ENCODE assay signal across 23 cellular contexts in the genomic region with DNA sequence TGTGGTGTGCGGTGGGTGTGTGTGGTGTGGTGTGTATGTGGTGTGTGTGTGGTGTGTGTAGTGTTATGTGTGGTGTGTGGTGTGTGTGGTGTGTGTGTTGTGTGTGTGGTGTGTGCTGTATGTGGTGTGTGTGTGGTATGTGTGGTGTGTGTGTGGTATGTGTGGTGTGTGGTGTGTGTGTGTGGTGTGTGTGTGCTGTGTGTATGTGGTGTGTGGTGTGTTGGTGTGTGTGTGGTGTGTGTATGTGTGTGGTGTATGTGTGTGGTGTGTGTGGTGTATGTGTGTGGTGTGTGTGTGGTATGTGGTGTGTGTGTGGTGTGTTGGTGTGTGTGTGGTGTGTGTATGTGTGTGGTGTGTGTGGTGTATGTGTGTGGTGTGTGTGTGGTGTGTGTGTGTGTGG.
DNase-seq lines count a peak whose midpoint lies in the region; ATAC-seq, FAIRE-seq and TF ChIP-seq lines count a peak whose summit lies in the region.
"Had no signal": no experiment of that assay in that cellular context is flagged by ENCODE, and none has a peak within 500 bp of the region (broad histone marks: within the 10 kb centered on the region; RNA-seq: fewer than 3 reads in every experiment).

No MANE protein-coding gene starts in this region.

- no peak for TF ChIP-seq EP300 in upper lobe of left lung (IDR thresholded peaks at IDR 0.05)

- DNase-seq in activated CD8-positive, alpha-beta memory T cell treated with anti-CD3 and anti-CD28 coated beads, Interleukin-2, amount 50 U/mL, for 48 hours = peak; percentile 34
- no peak for DNase-seq in activated CD8-positive, alpha-beta memory T cell treated with anti-CD3 and anti-CD28 coated beads, Interleukin-2, amount 50 U/mL, for 4 hours
- no peak for DNase-seq in GM18507 (ENCODE audit: extremely low spot score, insufficient read length, low read depth)
- DNase-seq in progenitor cell of endocrine pancreas (ENCODE audit: low spot score, unreplicated experiment) = no peak
- DNase-seq in upper lobe of left lung = no peak
- no peak for DNase-seq in SJCRH30
- DNase-seq: GF-D8; HCEC 1CT; KBM-7; MV-4-11; NCI-H1417; NCI-H1930; NCI-H2171; NCI-H446; NCI-H69; NK-92 treated with Interleukin-12 subunit alpha and Interleukin-12 subunit beta, amount 100 ng/mL, for 24 hours; OCI-M1; RPMI8226; SIG-M5 had no signal

- TF ChIP-seq POLR2A in upper lobe of left lung (IDR thresholded peaks at IDR 0.05) = no peak

- H3K27ac Mint-ChIP-seq in dendritic cell treated with granulocyte-macrophage colony-stimulating factor and Interleukin-4, amounts not matched to agents 40 ng/mL and 50 ng/mL, for 4 days = peak overlapping the region; percentile 72
- peak overlapping the region; percentile 75 for H3K27ac Mint-ChIP-seq in progenitor cell of endocrine pancreas

- intact Hi-C loops in dendritic cell treated with granulocyte-macrophage colony-stimulating factor and Interleukin-4, amounts not matched to agents 40 ng/mL and 50 ng/mL, for 4 days (cut with micrococcal nuclease) = no loop called here

- FAIRE-seq in GM18507 (lab: Jason Lieb, UNC) = peak; percentile 77
- FAIRE-seq: A204.1 had no signal

- no peak overlapping the region for H3K4me3 Mint-ChIP-seq in dendritic cell treated with granulocyte-macrophage colony-stimulating factor and Interleukin-4, amounts not matched to agents 40 ng/mL and 50 ng/mL, for 4 days
- H3K4me3 Mint-ChIP-seq in progenitor cell of endocrine pancreas (ENCODE audit: low read depth) = no peak overlapping the region

- no peaks in the 10 kb centered on the region for H3K27me3 Mint-ChIP-seq in dendritic cell treated with granulocyte-macrophage colony-stimulating factor and Interleukin-4, amounts not matched to agents 40 ng/mL and 50 ng/mL, for 4 days
- H3K27me3 Mint-ChIP-seq in progenitor cell of endocrine pancreas = peaks cover 9% of the 10 kb centered on the region

- WGBS in upper lobe of left lung, 2 donors = 36 to 93% methylated on average over 1 of the region's 1 CpG

- ATAC-seq in upper lobe of left lung (ENCODE audit: low FRiP score in 2 of 2) (no peak), GM18873 (IDR thresholded peaks at IDR 0.05; ENCODE audit: low FRiP score, unreplicated experiment) (no peak)

- H3K4me3 ChIP-seq in upper lobe of left lung = no peak overlapping the region
- H3K4me3 ChIP-seq in SJCRH30 = no peak overlapping the region

- H3K36me3 Mint-ChIP-seq in dendritic cell treated with granulocyte-macrophage colony-stimulating factor and Interleukin-4, amounts not matched to agents 40 ng/mL and 50 ng/mL, for 4 days (ENCODE audit: low read depth) = no peaks in the 10 kb centered on the region
- H3K36me3 Mint-ChIP-seq in progenitor cell of endocrine pancreas (ENCODE audit: insufficient read depth) = no peaks in the 10 kb centered on the region

- H3K4me1 Mint-ChIP-seq in dendritic cell treated with granulocyte-macrophage colony-stimulating factor and Interleukin-4, amounts not matched to agents 40 ng/mL and 50 ng/mL, for 4 days (ENCODE audit: low read depth) = peaks cover 40% of the 10 kb centered on the region
- no peaks in the 10 kb centered on the region for H3K4me1 Mint-ChIP-seq in progenitor cell of endocrine pancreas (ENCODE audit: low read depth)

- no peak overlapping the region for H3K27ac ChIP-seq in upper lobe of left lung
- no peak overlapping the region; the same call in 1 of the 2 replicates for H3K27ac ChIP-seq in SJCRH30
- H3K27ac ChIP-seq: C4-2B had no signal

- H3K4me1 ChIP-seq in upper lobe of left lung (peaks cover 0 to 16% (median 1%) of the 10 kb centered on the region in 4 donors), SJCRH30 (peaks cover 21% of the 10 kb centered on the region)

- H3K9me3 Mint-ChIP-seq in dendritic cell treated with granulocyte-macrophage colony-stimulating factor and Interleukin-4, amounts not matched to agents 40 ng/mL and 50 ng/mL, for 4 days = no peaks in the 10 kb centered on the region
- no peaks in the 10 kb centered on the region for H3K9me3 Mint-ChIP-seq in progenitor cell of endocrine pancreas (ENCODE audit: low read depth)

- no peaks in the 10 kb centered on the region for H3K9me3 ChIP-seq in upper lobe of left lung
- no peaks in the 10 kb centered on the region; the same call in 1 of the 2 replicates for H3K9me3 ChIP-seq in SJCRH30 (replicated peaks)

- H3K27me3 ChIP-seq in upper lobe of left lung (no peaks in the 10 kb centered on the region), SJCRH30 (no peaks in the 10 kb centered on the region)

- no peaks in the 10 kb centered on the region for H3K36me3 ChIP-seq in upper lobe of left lung
- no peaks in the 10 kb centered on the region for H3K36me3 ChIP-seq in SJCRH30

- no peak for TF ChIP-seq CTCF in progenitor cell of endocrine pancreas (IDR thresholded peaks at IDR 0.05; ENCODE audit: unreplicated experiment)
- TF ChIP-seq CTCF in upper lobe of left lung (IDR thresholded peaks at IDR 0.05) = no peak
